Comparison of ENCODE assay signal across 1 cellular context in the genomic region with DNA sequence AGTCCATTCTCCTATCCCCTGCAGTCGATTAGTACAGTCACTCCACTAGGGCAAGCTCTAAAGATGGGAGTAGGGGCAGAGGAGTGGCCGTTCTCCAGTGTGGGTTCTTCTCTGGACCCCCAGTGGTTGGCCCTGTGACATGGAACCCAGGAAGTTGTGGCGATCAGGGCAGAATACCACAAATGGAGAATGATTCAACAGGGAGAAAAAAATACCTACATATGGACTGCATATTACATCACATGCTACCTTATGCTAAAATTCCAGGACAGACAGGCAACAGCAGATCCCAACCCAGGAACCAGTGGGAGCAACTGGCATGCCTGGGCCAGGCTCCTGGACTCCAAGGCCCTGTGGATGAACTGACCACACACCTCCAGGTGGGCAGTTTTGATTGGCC.
TF ChIP-seq lines count a peak whose summit lies in the region.

No MANE protein-coding gene starts in this region.

TF ChIP-seq in HepG2, 621 proteins besides CTCF, POLR2A, EP300 and RAD21:
- TF ChIP-seq, protein P1, sequence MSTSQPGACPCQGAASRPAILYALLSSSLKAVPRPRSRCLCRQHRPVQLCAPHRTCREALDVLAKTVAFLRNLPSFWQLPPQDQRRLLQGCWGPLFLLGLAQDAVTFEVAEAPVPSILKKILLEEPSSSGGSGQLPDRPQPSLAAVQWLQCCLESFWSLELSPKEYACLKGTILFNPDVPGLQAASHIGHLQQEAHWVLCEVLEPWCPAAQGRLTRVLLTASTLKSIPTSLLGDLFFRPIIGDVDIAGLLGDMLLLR (CRISPR knock-in tag; IDR thresholded peaks at IDR 0.05) = no peak
- TF ChIP-seq KLF13 (CRISPR knock-in tag; IDR thresholded peaks at IDR 0.05) (no peak), SMAD3 (CRISPR knock-in tag; IDR thresholded peaks at IDR 0.05) (no peak), TCF7 (IDR thresholded peaks at IDR 0.05; ENCODE audit: low read depth) (no peak), PPARG (CRISPR knock-in tag; conservative IDR thresholded peaks at IDR 0.05) (no peak), ZFP36L1 (CRISPR knock-in tag; IDR thresholded peaks at IDR 0.05) (no peak), ZNF232 (CRISPR knock-in tag; IDR thresholded peaks at IDR 0.05; ENCODE audit: borderline replicate concordance) (no peak), CBX5 (CRISPR knock-in tag; IDR thresholded peaks at IDR 0.05; ENCODE audit: borderline replicate concordance) (no peak)
- TF ChIP-seq, protein P2, sequence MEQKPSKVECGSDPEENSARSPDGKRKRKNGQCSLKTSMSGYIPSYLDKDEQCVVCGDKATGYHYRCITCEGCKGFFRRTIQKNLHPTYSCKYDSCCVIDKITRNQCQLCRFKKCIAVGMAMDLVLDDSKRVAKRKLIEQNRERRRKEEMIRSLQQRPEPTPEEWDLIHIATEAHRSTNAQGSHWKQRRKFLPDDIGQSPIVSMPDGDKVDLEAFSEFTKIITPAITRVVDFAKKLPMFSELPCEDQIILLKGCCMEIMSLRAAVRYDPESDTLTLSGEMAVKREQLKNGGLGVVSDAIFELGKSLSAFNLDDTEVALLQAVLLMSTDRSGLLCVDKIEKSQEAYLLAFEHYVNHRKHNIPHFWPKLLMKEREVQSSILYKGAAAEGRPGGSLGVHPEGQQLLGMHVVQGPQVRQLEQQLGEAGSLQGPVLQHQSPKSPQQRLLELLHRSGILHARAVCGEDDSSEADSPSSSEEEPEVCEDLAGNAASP (CRISPR knock-in tag; IDR thresholded peaks at IDR 0.05; ENCODE audit: borderline replicate concordance) = no peak
- TF ChIP-seq, protein P3, sequence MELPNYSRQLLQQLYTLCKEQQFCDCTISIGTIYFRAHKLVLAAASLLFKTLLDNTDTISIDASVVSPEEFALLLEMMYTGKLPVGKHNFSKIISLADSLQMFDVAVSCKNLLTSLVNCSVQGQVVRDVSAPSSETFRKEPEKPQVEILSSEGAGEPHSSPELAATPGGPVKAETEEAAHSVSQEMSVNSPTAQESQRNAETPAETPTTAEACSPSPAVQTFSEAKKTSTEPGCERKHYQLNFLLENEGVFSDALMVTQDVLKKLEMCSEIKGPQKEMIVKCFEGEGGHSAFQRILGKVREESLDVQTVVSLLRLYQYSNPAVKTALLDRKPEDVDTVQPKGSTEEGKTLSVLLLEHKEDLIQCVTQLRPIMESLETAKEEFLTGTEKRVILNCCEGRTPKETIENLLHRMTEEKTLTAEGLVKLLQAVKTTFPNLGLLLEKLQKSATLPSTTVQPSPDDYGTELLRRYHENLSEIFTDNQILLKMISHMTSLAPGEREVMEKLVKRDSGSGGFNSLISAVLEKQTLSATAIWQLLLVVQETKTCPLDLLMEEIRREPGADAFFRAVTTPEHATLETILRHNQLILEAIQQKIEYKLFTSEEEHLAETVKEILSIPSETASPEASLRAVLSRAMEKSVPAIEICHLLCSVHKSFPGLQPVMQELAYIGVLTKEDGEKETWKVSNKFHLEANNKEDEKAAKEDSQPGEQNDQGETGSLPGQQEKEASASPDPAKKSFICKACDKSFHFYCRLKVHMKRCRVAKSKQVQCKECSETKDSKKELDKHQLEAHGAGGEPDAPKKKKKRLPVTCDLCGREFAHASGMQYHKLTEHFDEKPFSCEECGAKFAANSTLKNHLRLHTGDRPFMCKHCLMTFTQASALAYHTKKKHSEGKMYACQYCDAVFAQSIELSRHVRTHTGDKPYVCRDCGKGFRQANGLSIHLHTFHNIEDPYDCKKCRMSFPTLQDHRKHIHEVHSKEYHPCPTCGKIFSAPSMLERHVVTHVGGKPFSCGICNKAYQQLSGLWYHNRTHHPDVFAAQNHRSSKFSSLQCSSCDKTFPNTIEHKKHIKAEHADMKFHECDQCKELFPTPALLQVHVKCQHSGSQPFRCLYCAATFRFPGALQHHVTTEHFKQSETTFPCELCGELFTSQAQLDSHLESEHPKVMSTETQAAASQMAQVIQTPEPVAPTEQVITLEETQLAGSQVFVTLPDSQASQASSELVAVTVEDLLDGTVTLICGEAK (IDR thresholded peaks at IDR 0.05) = no peak
- TF ChIP-seq, protein P3 (CRISPR knock-in tag; IDR thresholded peaks at IDR 0.05) = no peak
- TF ChIP-seq, protein P4, sequence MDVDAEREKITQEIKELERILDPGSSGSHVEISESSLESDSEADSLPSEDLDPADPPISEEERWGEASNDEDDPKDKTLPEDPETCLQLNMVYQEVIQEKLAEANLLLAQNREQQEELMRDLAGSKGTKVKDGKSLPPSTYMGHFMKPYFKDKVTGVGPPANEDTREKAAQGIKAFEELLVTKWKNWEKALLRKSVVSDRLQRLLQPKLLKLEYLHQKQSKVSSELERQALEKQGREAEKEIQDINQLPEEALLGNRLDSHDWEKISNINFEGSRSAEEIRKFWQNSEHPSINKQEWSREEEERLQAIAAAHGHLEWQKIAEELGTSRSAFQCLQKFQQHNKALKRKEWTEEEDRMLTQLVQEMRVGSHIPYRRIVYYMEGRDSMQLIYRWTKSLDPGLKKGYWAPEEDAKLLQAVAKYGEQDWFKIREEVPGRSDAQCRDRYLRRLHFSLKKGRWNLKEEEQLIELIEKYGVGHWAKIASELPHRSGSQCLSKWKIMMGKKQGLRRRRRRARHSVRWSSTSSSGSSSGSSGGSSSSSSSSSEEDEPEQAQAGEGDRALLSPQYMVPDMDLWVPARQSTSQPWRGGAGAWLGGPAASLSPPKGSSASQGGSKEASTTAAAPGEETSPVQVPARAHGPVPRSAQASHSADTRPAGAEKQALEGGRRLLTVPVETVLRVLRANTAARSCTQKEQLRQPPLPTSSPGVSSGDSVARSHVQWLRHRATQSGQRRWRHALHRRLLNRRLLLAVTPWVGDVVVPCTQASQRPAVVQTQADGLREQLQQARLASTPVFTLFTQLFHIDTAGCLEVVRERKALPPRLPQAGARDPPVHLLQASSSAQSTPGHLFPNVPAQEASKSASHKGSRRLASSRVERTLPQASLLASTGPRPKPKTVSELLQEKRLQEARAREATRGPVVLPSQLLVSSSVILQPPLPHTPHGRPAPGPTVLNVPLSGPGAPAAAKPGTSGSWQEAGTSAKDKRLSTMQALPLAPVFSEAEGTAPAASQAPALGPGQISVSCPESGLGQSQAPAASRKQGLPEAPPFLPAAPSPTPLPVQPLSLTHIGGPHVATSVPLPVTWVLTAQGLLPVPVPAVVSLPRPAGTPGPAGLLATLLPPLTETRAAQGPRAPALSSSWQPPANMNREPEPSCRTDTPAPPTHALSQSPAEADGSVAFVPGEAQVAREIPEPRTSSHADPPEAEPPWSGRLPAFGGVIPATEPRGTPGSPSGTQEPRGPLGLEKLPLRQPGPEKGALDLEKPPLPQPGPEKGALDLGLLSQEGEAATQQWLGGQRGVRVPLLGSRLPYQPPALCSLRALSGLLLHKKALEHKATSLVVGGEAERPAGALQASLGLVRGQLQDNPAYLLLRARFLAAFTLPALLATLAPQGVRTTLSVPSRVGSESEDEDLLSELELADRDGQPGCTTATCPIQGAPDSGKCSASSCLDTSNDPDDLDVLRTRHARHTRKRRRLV (CRISPR knock-in tag; IDR thresholded peaks at IDR 0.05) = no peak
